ENCODE assay signal across 6 cellular contexts in genomic region chr19:1468274-1469199, GRCh38. TPM values are rescaled to one million over a fixed set of nuclear protein-coding genes. Genes with fewer than 3 reads are reported as not detected.
DNase-seq lines count a peak whose midpoint lies in the region; ATAC-seq and TF ChIP-seq lines count a peak whose summit lies in the region.

No MANE protein-coding gene starts in this region.

- DNase-seq in heart right ventricle (peak in 1 of 2 donors; percentile 27), right atrium auricular region (ENCODE audit: low spot score) (no peak), fibroblast of peridontal ligament (ENCODE audit: extremely low read depth) (peak; percentile 30), SHP77 (lab: John Stamatoyannopoulos, UW) (no peak), NCI-H345 treated with DMSO at 0.1 percent for 48 hours (lab: John Stamatoyannopoulos, UW; ENCODE audit: unreplicated experiment) (no peak)

- peak overlapping the region in 8 of 10 donors; percentile 12 to 53 (median 36) for H3K4me3 ChIP-seq in heart right ventricle
- peak overlapping the region in 1 of 2 donors; percentile 36 for H3K4me3 ChIP-seq in right atrium auricular region

- H3K9me3 ChIP-seq in heart right ventricle: no peaks in the 10 kb centered on the region
- H3K9me3 ChIP-seq in right atrium auricular region: no peaks in the 10 kb centered on the region

- intact Hi-C loops in heart right ventricle (cut with DNase I): loop anchor here in 2 of 10 donors (10.0 kb wide), 1 partner anchor 46 kb away; the partner anchor contains the start of gene ADAMTSL5 (in 2 of the 2)

- peaks cover 38 to 71% (median 64%) of the 10 kb centered on the region in 9 donors for H3K4me1 ChIP-seq in heart right ventricle
- H3K4me1 ChIP-seq in right atrium auricular region: peaks cover 0 to 77% of the 10 kb centered on the region in 2 donors

- ATAC-seq in heart right ventricle: no peak
- ATAC-seq in HG02610 (IDR thresholded peaks at IDR 0.05; ENCODE audit: unreplicated experiment): no peak

- H3K27ac ChIP-seq in heart right ventricle (no peak overlapping the region), right atrium auricular region (no peak overlapping the region)

- WGBS in heart right ventricle, 2 donors: 3 to 5% methylated on average over 88 to 92 of the region's 92 CpGs

- TF ChIP-seq CTCF in heart right ventricle (IDR thresholded peaks at IDR 0.05) (no peak), right atrium auricular region (IDR thresholded peaks at IDR 0.05) (no peak)

- H3K27me3 ChIP-seq in heart right ventricle (peaks cover 36 to 94% (median 69%) of the 10 kb centered on the region in 7 donors), right atrium auricular region (peaks cover 28 to 56% of the 10 kb centered on the region in 2 donors)

- H3K36me3 ChIP-seq in heart right ventricle (no peaks in the 10 kb centered on the region), right atrium auricular region (no peaks in the 10 kb centered on the region)

RNA-seq across cellular contexts. Expression of gene C19orf25, which starts 10.5 kb away (rescaled TPM):
- total RNA-seq in heart right ventricle: 10 to 100 TPM; 12.7 to 19.9 (median 15.2) TPM
- polyA plus RNA-seq in heart right ventricle: 10 to 100 TPM; 28.4 to 29.8 TPM
- 10 to 100 TPM; 19.1 to 22.3 TPM for total RNA-seq in right atrium auricular region

RNA-seq across cellular contexts. Expression of gene APC2, which starts 18.6 kb away (rescaled TPM):
- total RNA-seq in heart right ventricle (under 1 TPM in 9 of 10 donors, not detected in 1; 0.02 to 0.23 (median 0.08) TPM), right atrium auricular region (under 1 TPM; 0.04 to 0.35 TPM)
- polyA plus RNA-seq in heart right ventricle: under 1 TPM; 0.13 to 0.15 TPM

RNA-seq across cellular contexts. Expression of gene PCSK4, which starts 21.6 kb away (rescaled TPM):
- 1 to 10 TPM in 8 of 10 donors, under 1 TPM in 2; 0.38 to 3.0 (median 1.4) TPM for total RNA-seq in heart right ventricle
- 1 to 10 TPM; 1.1 to 3.9 TPM for polyA plus RNA-seq in heart right ventricle
- total RNA-seq in right atrium auricular region: 1 to 10 TPM; 1.0 to 4.4 TPM

RNA-seq across cellular contexts. Expression of gene REEP6, which starts 22.4 kb away (rescaled TPM):
- total RNA-seq in heart right ventricle: 1 to 10 TPM; 1.8 to 4.6 (median 3.3) TPM
- 1 to 10 TPM; 4.8 to 5.0 TPM for polyA plus RNA-seq in heart right ventricle
- 1 to 10 TPM; 1.3 to 2.3 TPM for total RNA-seq in right atrium auricular region

RNA-seq across cellular contexts. Expression of gene RPS15, which starts 30.3 kb away (rescaled TPM):
- total RNA-seq in heart right ventricle (100 to 1,000 TPM; 480 to 720 (median 539) TPM), right atrium auricular region (1,000 to 10,000 TPM; 1,712 to 2,156 TPM)
- polyA plus RNA-seq in heart right ventricle: 1,000 to 10,000 TPM; 2,400 to 3,724 TPM
